ENCODE assay signal across 1 cellular context in the genomic region with DNA sequence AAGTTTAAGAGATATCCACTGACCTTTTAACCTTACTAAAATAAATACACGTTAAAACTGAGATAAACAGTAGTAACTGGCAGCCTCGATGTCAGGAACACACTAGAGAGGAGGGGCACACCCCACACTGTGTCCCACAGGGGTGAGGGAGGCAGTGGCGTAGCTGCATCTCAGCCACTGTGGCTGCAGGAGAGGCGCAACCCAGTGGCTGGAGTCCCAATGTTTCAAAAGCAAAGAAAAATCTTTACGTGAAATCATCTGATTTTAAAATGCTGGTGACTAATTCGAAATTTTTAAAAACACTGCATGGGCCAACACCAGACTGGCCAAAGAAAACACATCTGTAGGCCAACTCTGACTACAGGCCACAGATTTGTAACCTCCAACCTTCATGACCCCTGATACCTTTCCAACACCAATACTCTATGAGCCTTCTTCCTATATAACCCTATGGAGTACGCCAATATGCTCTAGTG.
TF ChIP-seq lines count a peak whose summit lies in the region.

No MANE protein-coding gene starts in this region.

TF ChIP-seq in SK-N-SH, 30 proteins besides CTCF, POLR2A, EP300 and RAD21 (continued from another document):
- TF ChIP-seq, protein P1, sequence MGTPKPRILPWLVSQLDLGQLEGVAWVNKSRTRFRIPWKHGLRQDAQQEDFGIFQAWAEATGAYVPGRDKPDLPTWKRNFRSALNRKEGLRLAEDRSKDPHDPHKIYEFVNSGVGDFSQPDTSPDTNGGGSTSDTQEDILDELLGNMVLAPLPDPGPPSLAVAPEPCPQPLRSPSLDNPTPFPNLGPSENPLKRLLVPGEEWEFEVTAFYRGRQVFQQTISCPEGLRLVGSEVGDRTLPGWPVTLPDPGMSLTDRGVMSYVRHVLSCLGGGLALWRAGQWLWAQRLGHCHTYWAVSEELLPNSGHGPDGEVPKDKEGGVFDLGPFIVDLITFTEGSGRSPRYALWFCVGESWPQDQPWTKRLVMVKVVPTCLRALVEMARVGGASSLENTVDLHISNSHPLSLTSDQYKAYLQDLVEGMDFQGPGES (IDR thresholded peaks at IDR 0.05; ENCODE audit: low read depth, low read length): no peak
- peak; percentile 49 for TF ChIP-seq TCF12 (IDR thresholded peaks at IDR 0.05)
- no peak for TF ChIP-seq MEF2A (IDR thresholded peaks at IDR 0.05; ENCODE audit: borderline replicate concordance, low read depth)
- 0 out of 2 replicates have a peak, but pooled peaks have one; percentile 11 for TF ChIP-seq FOSL2 (IDR thresholded peaks at IDR 0.05; ENCODE audit: borderline replicate concordance, low read depth)
- TF ChIP-seq, protein P2, sequence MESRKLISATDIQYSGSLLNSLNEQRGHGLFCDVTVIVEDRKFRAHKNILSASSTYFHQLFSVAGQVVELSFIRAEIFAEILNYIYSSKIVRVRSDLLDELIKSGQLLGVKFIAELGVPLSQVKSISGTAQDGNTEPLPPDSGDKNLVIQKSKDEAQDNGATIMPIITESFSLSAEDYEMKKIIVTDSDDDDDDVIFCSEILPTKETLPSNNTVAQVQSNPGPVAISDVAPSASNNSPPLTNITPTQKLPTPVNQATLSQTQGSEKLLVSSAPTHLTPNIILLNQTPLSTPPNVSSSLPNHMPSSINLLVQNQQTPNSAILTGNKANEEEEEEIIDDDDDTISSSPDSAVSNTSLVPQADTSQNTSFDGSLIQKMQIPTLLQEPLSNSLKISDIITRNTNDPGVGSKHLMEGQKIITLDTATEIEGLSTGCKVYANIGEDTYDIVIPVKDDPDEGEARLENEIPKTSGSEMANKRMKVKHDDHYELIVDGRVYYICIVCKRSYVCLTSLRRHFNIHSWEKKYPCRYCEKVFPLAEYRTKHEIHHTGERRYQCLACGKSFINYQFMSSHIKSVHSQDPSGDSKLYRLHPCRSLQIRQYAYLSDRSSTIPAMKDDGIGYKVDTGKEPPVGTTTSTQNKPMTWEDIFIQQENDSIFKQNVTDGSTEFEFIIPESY (IDR thresholded peaks at IDR 0.05; ENCODE audit: borderline replicate concordance, low read depth): no peak
- no peak for TF ChIP-seq TAF1 (IDR thresholded peaks at IDR 0.05; ENCODE audit: borderline replicate concordance, low read depth, low read length)
- TF ChIP-seq RCOR1 (IDR thresholded peaks at IDR 0.05; ENCODE audit: low read length): no peak
- no peak for TF ChIP-seq EZH2phosphoT487 (IDR thresholded peaks at IDR 0.05; ENCODE audit: borderline replicate concordance, low read depth)
- TF ChIP-seq JUND (IDR thresholded peaks at IDR 0.05): no peak; the same call in 1 of the 2 replicates
- TF ChIP-seq, protein P3, sequence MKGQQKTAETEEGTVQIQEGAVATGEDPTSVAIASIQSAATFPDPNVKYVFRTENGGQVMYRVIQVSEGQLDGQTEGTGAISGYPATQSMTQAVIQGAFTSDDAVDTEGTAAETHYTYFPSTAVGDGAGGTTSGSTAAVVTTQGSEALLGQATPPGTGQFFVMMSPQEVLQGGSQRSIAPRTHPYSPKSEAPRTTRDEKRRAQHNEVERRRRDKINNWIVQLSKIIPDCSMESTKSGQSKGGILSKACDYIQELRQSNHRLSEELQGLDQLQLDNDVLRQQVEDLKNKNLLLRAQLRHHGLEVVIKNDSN (IDR thresholded peaks at IDR 0.05; ENCODE audit: borderline replicate concordance, low read depth): no peak
- no peak for TF ChIP-seq SMC3 (IDR thresholded peaks at IDR 0.05; ENCODE audit: low read depth, low read length)
- TF ChIP-seq NFIC (IDR thresholded peaks at IDR 0.05; ENCODE audit: borderline replicate concordance): peak; percentile 77
- TF ChIP-seq ELF1 (IDR thresholded peaks at IDR 0.05): no peak
- TF ChIP-seq, protein P4, sequence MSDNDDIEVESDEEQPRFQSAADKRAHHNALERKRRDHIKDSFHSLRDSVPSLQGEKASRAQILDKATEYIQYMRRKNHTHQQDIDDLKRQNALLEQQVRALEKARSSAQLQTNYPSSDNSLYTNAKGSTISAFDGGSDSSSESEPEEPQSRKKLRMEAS (IDR thresholded peaks at IDR 0.05; ENCODE audit: low read depth): 0 out of 2 replicates have a peak, but pooled peaks have one; percentile 7
- no peak for TF ChIP-seq MXI1 (IDR thresholded peaks at IDR 0.05; ENCODE audit: low read depth, low read length)
- no peak for TF ChIP-seq YY1 (IDR thresholded peaks at IDR 0.05; ENCODE audit: low read depth)
- TF ChIP-seq POLR2AphosphoS5 (IDR thresholded peaks at IDR 0.05; ENCODE audit: low read depth, low read length): no peak
- peak; percentile 9; the same call in 1 of the 2 replicates for TF ChIP-seq RXRA (IDR thresholded peaks at IDR 0.05; ENCODE audit: borderline replicate concordance, low read depth)
- TF ChIP-seq GABPA (IDR thresholded peaks at IDR 0.05; ENCODE audit: low read depth): no peak
- no peak for TF ChIP-seq NRF1 (IDR thresholded peaks at IDR 0.05; ENCODE audit: low read depth, low read length)
- TF ChIP-seq GATA2 (CRISPR knock-in tag; IDR thresholded peaks at IDR 0.05): peak; percentile 32; the same call in 1 of the 2 replicates
- TF ChIP-seq FOXJ3 (CRISPR knock-in tag; IDR thresholded peaks at IDR 0.05): no peak
- no peak for TF ChIP-seq RFX5 (IDR thresholded peaks at IDR 0.05; ENCODE audit: low read length)
- TF ChIP-seq, protein P5, sequence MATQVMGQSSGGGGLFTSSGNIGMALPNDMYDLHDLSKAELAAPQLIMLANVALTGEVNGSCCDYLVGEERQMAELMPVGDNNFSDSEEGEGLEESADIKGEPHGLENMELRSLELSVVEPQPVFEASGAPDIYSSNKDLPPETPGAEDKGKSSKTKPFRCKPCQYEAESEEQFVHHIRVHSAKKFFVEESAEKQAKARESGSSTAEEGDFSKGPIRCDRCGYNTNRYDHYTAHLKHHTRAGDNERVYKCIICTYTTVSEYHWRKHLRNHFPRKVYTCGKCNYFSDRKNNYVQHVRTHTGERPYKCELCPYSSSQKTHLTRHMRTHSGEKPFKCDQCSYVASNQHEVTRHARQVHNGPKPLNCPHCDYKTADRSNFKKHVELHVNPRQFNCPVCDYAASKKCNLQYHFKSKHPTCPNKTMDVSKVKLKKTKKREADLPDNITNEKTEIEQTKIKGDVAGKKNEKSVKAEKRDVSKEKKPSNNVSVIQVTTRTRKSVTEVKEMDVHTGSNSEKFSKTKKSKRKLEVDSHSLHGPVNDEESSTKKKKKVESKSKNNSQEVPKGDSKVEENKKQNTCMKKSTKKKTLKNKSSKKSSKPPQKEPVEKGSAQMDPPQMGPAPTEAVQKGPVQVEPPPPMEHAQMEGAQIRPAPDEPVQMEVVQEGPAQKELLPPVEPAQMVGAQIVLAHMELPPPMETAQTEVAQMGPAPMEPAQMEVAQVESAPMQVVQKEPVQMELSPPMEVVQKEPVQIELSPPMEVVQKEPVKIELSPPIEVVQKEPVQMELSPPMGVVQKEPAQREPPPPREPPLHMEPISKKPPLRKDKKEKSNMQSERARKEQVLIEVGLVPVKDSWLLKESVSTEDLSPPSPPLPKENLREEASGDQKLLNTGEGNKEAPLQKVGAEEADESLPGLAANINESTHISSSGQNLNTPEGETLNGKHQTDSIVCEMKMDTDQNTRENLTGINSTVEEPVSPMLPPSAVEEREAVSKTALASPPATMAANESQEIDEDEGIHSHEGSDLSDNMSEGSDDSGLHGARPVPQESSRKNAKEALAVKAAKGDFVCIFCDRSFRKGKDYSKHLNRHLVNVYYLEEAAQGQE (IDR thresholded peaks at IDR 0.05; ENCODE audit: low read depth, low read length): no peak
